1 cellular context compared by ENCODE assay signal in the genomic region with DNA sequence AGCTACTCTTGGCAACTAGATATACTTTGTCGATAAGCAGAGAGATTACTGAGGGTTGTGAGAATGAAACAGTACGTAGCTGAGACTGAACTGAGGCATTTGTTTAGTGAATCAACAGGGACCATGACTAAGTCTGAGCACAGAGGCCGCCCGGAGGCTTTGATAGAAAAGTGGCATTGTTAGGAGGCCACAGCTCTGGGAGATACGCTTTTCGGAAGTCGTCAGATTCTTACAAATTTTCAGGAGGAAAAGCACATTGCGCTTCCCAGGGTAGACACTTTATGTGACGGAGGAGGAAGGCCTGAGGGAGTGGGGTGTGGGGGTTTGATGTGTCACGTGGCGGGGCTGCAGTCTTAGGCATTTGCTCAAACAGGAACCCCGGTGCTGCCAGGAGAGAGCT.
TF ChIP-seq lines count a peak whose summit lies in the region.

No MANE protein-coding gene starts in this region.

TF ChIP-seq in IMR-90, 13 proteins besides CTCF, POLR2A, EP300 and RAD21 (continued from another document):
- TF ChIP-seq ELK1 (IDR thresholded peaks at IDR 0.05; ENCODE audit: borderline replicate concordance, low read depth, low read length) (no peak), SMC3 (IDR thresholded peaks at IDR 0.05; ENCODE audit: low read depth, low read length) (no peak), CHD1 (IDR thresholded peaks at IDR 0.05; ENCODE audit: low read depth, low read length) (no peak), RCOR1 (IDR thresholded peaks at IDR 0.05; ENCODE audit: insufficient replicate concordance, low read length) (no peak), MAZ (IDR thresholded peaks at IDR 0.05; ENCODE audit: borderline replicate concordance, low read depth, low read length) (no peak), NFE2L2 (IDR thresholded peaks at IDR 0.05; ENCODE audit: low read depth, low read length) (no peak)
